1 cellular context compared by ENCODE assay signal in the genomic region with DNA sequence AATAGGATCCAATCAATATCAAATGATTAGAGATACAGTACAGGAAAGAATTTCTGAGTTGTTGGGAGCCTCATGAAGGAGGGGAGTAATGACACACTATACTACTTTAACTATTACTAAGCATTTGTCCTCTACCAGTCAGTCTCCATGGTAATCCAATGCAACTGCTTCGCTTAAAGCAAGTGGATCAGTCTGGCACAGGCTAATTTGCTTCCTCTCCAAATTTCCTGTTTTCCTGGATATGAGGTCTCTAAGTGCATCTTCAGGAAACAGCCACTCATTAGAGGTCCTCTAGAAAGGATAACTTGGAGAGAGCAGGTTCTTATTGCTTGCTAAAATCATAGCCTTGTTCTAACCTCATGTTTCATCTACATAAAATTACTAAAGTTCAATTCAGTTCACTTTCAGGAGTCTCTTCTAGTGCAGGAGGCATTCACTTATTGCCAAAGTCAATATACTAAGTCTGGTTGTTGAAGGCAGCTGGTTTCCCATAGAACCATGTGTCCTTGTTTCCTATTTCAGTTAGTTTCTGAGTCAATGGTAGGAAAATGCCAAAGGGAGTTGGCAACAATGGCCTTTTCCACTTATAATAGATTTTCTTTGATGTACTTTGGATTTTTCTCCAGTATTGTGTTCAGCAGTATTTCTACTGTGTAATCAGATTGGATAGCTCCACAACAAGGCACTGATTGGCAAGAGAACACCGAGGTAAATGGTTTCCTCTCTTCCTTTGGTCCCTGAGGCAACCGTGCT.
TF ChIP-seq lines count a peak whose summit lies in the region.

No MANE protein-coding gene starts in this region.

TF ChIP-seq in WTC11, 78 proteins besides CTCF, POLR2A, EP300 and RAD21 (continued from another document):
- TF ChIP-seq, protein P1, sequence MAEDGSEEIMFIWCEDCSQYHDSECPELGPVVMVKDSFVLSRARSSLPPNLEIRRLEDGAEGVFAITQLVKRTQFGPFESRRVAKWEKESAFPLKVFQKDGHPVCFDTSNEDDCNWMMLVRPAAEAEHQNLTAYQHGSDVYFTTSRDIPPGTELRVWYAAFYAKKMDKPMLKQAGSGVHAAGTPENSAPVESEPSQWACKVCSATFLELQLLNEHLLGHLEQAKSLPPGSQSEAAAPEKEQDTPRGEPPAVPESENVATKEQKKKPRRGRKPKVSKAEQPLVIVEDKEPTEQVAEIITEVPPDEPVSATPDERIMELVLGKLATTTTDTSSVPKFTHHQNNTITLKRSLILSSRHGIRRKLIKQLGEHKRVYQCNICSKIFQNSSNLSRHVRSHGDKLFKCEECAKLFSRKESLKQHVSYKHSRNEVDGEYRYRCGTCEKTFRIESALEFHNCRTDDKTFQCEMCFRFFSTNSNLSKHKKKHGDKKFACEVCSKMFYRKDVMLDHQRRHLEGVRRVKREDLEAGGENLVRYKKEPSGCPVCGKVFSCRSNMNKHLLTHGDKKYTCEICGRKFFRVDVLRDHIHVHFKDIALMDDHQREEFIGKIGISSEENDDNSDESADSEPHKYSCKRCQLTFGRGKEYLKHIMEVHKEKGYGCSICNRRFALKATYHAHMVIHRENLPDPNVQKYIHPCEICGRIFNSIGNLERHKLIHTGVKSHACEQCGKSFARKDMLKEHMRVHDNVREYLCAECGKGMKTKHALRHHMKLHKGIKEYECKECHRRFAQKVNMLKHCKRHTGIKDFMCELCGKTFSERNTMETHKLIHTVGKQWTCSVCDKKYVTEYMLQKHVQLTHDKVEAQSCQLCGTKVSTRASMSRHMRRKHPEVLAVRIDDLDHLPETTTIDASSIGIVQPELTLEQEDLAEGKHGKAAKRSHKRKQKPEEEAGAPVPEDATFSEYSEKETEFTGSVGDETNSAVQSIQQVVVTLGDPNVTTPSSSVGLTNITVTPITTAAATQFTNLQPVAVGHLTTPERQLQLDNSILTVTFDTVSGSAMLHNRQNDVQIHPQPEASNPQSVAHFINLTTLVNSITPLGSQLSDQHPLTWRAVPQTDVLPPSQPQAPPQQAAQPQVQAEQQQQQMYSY (CRISPR knock-in tag; IDR thresholded peaks at IDR 0.05) = no peak
- TF ChIP-seq NFE2L1 (CRISPR knock-in tag; IDR thresholded peaks at IDR 0.05) (no peak), IRF2 (CRISPR knock-in tag; IDR thresholded peaks at IDR 0.05; ENCODE audit: borderline replicate concordance, low read depth) (no peak), PRRX2 (CRISPR knock-in tag; IDR thresholded peaks at IDR 0.05) (no peak)
- TF ChIP-seq, protein P2, sequence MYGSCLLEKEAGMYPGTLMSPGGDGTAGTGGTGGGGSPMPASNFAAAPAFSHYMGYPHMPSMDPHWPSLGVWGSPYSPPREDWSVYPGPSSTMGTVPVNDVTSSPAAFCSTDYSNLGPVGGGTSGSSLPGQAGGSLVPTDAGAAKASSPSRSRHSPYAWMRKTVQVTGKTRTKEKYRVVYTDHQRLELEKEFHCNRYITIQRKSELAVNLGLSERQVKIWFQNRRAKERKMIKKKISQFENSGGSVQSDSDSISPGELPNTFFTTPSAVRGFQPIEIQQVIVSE (CRISPR knock-in tag; IDR thresholded peaks at IDR 0.05; ENCODE audit: borderline replicate concordance) = no peak
- TF ChIP-seq, protein P3, sequence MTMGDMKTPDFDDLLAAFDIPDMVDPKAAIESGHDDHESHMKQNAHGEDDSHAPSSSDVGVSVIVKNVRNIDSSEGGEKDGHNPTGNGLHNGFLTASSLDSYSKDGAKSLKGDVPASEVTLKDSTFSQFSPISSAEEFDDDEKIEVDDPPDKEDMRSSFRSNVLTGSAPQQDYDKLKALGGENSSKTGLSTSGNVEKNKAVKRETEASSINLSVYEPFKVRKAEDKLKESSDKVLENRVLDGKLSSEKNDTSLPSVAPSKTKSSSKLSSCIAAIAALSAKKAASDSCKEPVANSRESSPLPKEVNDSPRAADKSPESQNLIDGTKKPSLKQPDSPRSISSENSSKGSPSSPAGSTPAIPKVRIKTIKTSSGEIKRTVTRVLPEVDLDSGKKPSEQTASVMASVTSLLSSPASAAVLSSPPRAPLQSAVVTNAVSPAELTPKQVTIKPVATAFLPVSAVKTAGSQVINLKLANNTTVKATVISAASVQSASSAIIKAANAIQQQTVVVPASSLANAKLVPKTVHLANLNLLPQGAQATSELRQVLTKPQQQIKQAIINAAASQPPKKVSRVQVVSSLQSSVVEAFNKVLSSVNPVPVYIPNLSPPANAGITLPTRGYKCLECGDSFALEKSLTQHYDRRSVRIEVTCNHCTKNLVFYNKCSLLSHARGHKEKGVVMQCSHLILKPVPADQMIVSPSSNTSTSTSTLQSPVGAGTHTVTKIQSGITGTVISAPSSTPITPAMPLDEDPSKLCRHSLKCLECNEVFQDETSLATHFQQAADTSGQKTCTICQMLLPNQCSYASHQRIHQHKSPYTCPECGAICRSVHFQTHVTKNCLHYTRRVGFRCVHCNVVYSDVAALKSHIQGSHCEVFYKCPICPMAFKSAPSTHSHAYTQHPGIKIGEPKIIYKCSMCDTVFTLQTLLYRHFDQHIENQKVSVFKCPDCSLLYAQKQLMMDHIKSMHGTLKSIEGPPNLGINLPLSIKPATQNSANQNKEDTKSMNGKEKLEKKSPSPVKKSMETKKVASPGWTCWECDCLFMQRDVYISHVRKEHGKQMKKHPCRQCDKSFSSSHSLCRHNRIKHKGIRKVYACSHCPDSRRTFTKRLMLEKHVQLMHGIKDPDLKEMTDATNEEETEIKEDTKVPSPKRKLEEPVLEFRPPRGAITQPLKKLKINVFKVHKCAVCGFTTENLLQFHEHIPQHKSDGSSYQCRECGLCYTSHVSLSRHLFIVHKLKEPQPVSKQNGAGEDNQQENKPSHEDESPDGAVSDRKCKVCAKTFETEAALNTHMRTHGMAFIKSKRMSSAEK (CRISPR knock-in tag; IDR thresholded peaks at IDR 0.05; ENCODE audit: borderline replicate concordance) = no peak
- TF ChIP-seq, protein P4, sequence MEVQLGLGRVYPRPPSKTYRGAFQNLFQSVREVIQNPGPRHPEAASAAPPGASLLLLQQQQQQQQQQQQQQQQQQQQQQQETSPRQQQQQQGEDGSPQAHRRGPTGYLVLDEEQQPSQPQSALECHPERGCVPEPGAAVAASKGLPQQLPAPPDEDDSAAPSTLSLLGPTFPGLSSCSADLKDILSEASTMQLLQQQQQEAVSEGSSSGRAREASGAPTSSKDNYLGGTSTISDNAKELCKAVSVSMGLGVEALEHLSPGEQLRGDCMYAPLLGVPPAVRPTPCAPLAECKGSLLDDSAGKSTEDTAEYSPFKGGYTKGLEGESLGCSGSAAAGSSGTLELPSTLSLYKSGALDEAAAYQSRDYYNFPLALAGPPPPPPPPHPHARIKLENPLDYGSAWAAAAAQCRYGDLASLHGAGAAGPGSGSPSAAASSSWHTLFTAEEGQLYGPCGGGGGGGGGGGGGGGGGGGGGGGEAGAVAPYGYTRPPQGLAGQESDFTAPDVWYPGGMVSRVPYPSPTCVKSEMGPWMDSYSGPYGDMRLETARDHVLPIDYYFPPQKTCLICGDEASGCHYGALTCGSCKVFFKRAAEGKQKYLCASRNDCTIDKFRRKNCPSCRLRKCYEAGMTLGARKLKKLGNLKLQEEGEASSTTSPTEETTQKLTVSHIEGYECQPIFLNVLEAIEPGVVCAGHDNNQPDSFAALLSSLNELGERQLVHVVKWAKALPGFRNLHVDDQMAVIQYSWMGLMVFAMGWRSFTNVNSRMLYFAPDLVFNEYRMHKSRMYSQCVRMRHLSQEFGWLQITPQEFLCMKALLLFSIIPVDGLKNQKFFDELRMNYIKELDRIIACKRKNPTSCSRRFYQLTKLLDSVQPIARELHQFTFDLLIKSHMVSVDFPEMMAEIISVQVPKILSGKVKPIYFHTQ (CRISPR knock-in tag; IDR thresholded peaks at IDR 0.05) = no peak
TF ChIP-seq in WTC11: peak in this region for 0.
